Comparison of ENCODE assay signal across 11 cellular contexts in genomic region chr5:142697846-142698245, GRCh38. TPM values are rescaled to one million over a fixed set of nuclear protein-coding genes. Genes with fewer than 3 reads are reported as not detected.
DNase-seq lines count a peak whose midpoint lies in the region; ATAC-seq and TF ChIP-seq lines count a peak whose summit lies in the region.
"Had no signal": no experiment of that assay in that cellular context is flagged by ENCODE, and none has a peak within 500 bp of the region (broad histone marks: within the 10 kb centered on the region; RNA-seq: fewer than 3 reads in every experiment).

No MANE protein-coding gene starts in this region.

- DNase-seq in NCI-H1092 treated with DMSO at 0.1 percent for 48 hours (lab: John Stamatoyannopoulos, UW) (peak; percentile 21), NCI-H1092 (lab: John Stamatoyannopoulos, UW) (no peak), dermis blood vessel endothelial cell (peak; percentile 32), mesendoderm (no peak), upper lobe of right lung (no peak), HuH-7 (ENCODE audit: low spot score) (no peak), DMS153 (lab: John Stamatoyannopoulos, UW) (no peak)
- DNase-seq in stimulated activated CD4-positive, alpha-beta T cell treated with anti-CD3 and anti-CD28 coated beads, Interleukin-4, amount 100 ng/mL, for 1 hour = no peak
- DNase-seq: activated naive CD4-positive, alpha-beta T cell treated with anti-CD3 and anti-CD28 coated beads, Interleukin-2, amount 50 U/mL, for 16 hours had no signal

- no peak overlapping the region for H4K5ac ChIP-seq in mesendoderm (ENCODE audit: low read length)

- WGBS in mesendoderm (ENCODE audit: extremely low coverage, insufficient coverage, low lambda C conversion rate) = no CpG with 5 or more reads among the region's 3 CpGs

- no peak overlapping the region for H3K4ac ChIP-seq in mesendoderm (ENCODE audit: low read depth, low read length)

- no peaks in the 10 kb centered on the region for H3K79me2 ChIP-seq in mesendoderm (ENCODE audit: control insufficient read depth, insufficient read depth, low read length)

- H2BK120ac ChIP-seq in mesendoderm (ENCODE audit: low read depth, low read length) = no peak overlapping the region

- H3K18ac ChIP-seq in mesendoderm (ENCODE audit: low read length) = no peak overlapping the region

- H3K27me3 ChIP-seq in mesendoderm (ENCODE audit: insufficient read depth, low read length, poor library complexity) = no peaks in the 10 kb centered on the region
- no peaks in the 10 kb centered on the region for H3K27me3 ChIP-seq in upper lobe of right lung

- no peak overlapping the region for H2BK5ac ChIP-seq in mesendoderm (ENCODE audit: low read length)

- peak; percentile 7 for ATAC-seq in upper lobe of right lung

- no peak overlapping the region for H3K4me3 ChIP-seq in mesendoderm (ENCODE audit: low read length)
- no peak overlapping the region for H3K4me3 ChIP-seq in upper lobe of right lung
- H3K4me3 ChIP-seq: A549, skin epidermis had no signal

- H3K27ac ChIP-seq in mesendoderm (ENCODE audit: low read depth, low read length) (no peak overlapping the region), upper lobe of right lung (no peak overlapping the region)
- H3K27ac ChIP-seq: A549, skin epidermis had no signal

- H3K79me1 ChIP-seq in mesendoderm (ENCODE audit: low read length) = no peaks in the 10 kb centered on the region

- H3K9me3 ChIP-seq in upper lobe of right lung = no peaks in the 10 kb centered on the region
- H3K9me3 ChIP-seq: A549 had no signal

- H3K23ac ChIP-seq in mesendoderm (ENCODE audit: low read length) = no peak overlapping the region

- peak overlapping the region; percentile 10 for H3K56ac ChIP-seq in mesendoderm (ENCODE audit: low read length)

- no peak for TF ChIP-seq CTCF in upper lobe of right lung (IDR thresholded peaks at IDR 0.05)

- no peak overlapping the region for H3K4me2 ChIP-seq in mesendoderm (ENCODE audit: low read length)
- H3K4me2 ChIP-seq: A549 had no signal

- no peak overlapping the region for H2AK5ac ChIP-seq in mesendoderm (ENCODE audit: low read length)

- H2BK15ac ChIP-seq in mesendoderm (replicated peaks; ENCODE audit: low read depth) = no peak overlapping the region

- H3K9ac ChIP-seq in mesendoderm (ENCODE audit: low read length) = no peak overlapping the region

- no peak overlapping the region for H4K8ac ChIP-seq in mesendoderm (ENCODE audit: low read depth, low read length)

- H3K36me3 ChIP-seq in mesendoderm (ENCODE audit: control insufficient read depth, insufficient read depth, low read length) = no peaks in the 10 kb centered on the region
- no peaks in the 10 kb centered on the region for H3K36me3 ChIP-seq in upper lobe of right lung

- intact Hi-C loops in upper lobe of right lung (cut with DNase I) = loop anchor here (5.0 kb wide), 1 partner anchor 41 kb away; no protein-coding TSS in a partner anchor

- H3K4me1 ChIP-seq in mesendoderm (ENCODE audit: control insufficient read depth, low read depth, low read length) = peaks cover 4% of the 10 kb centered on the region
- peaks cover 25% of the 10 kb centered on the region for H3K4me1 ChIP-seq in upper lobe of right lung

RNA-seq across cellular contexts. Expression of gene FGF1, which starts 12.0 kb away (rescaled TPM):
- total RNA-seq in dermis blood vessel endothelial cell (0.19 and 0.85 TPM in 2 replicates), upper lobe of right lung (1.8 TPM)
- 1.6 TPM for polyA plus RNA-seq in mesendoderm (2013, experiment 1 of 2)
- polyA plus RNA-seq in mesendoderm (2013, experiment 2 of 2) = 1.8 TPM

Comparison
In these comparisons a context has a peak if more than half of its experiments do, and no peak if none do; other contexts are left out.
1. DNase-seq: peak in NCI-H1092 treated with DMSO at 0.1 percent for 48 hours (single experiment) and dermis blood vessel endothelial cell (single experiment); none in NCI-H1092 (single experiment), mesendoderm (single experiment), upper lobe of right lung (single experiment), HuH-7 (single experiment), stimulated activated CD4-positive, alpha-beta T cell treated with anti-CD3 and anti-CD28 coated beads, Interleukin-4, amount 100 ng/mL, for 1 hour (single experiment) and DMS153 (single experiment).